Comparison of ENCODE assay signal across 1 cellular context in genomic region chr9:133146746-133147411, GRCh38.
TF ChIP-seq lines count a peak whose summit lies in the region.

No MANE protein-coding gene starts in this region.

TF ChIP-seq in H1, 55 proteins besides CTCF, POLR2A, EP300 and RAD21 (continued from another document):
- no peak for TF ChIP-seq USF2 (IDR thresholded peaks at IDR 0.05; ENCODE audit: low read length)
- no peak for TF ChIP-seq GABPA (IDR thresholded peaks at IDR 0.05; ENCODE audit: borderline replicate concordance, insufficient read depth, low read length)
- TF ChIP-seq ZNF274 (IDR thresholded peaks at IDR 0.05; ENCODE audit: borderline replicate concordance, extremely low read depth, low read length), result no peak
- TF ChIP-seq SP1 (IDR thresholded peaks at IDR 0.05; ENCODE audit: low read depth, low read length), result no peak
- no peak for TF ChIP-seq ASH2L (IDR thresholded peaks at IDR 0.05; ENCODE audit: low read length)
- no peak for TF ChIP-seq KDM5A (IDR thresholded peaks at IDR 0.05; ENCODE audit: low read length)
- no peak for TF ChIP-seq CEBPB (IDR thresholded peaks at IDR 0.05; ENCODE audit: low read depth, low read length)
- no peak for TF ChIP-seq ATF3 (IDR thresholded peaks at IDR 0.05; ENCODE audit: insufficient read depth, low read depth, low read length)
- no peak for TF ChIP-seq CREB1 (IDR thresholded peaks at IDR 0.05)
- TF ChIP-seq KDM1A (IDR thresholded peaks at IDR 0.05; ENCODE audit: borderline replicate concordance, low read length), result no peak
- TF ChIP-seq TAF1 (IDR thresholded peaks at IDR 0.05; ENCODE audit: low read depth, low read length), result no peak
- TF ChIP-seq TAF7 (optimal IDR thresholded peaks at IDR 0.05; ENCODE audit: borderline replicate concordance, low read depth, low read length), result no peak
- TF ChIP-seq SRF (IDR thresholded peaks at IDR 0.05; ENCODE audit: low read depth, low read length), result no peak
- TF ChIP-seq TBP (IDR thresholded peaks at IDR 0.05; ENCODE audit: low read depth, low read length), result no peak
- TF ChIP-seq ATF2 (IDR thresholded peaks at IDR 0.05; ENCODE audit: low read length), result no peak
